ENCODE assay signal across 8 cellular contexts in the genomic region with DNA sequence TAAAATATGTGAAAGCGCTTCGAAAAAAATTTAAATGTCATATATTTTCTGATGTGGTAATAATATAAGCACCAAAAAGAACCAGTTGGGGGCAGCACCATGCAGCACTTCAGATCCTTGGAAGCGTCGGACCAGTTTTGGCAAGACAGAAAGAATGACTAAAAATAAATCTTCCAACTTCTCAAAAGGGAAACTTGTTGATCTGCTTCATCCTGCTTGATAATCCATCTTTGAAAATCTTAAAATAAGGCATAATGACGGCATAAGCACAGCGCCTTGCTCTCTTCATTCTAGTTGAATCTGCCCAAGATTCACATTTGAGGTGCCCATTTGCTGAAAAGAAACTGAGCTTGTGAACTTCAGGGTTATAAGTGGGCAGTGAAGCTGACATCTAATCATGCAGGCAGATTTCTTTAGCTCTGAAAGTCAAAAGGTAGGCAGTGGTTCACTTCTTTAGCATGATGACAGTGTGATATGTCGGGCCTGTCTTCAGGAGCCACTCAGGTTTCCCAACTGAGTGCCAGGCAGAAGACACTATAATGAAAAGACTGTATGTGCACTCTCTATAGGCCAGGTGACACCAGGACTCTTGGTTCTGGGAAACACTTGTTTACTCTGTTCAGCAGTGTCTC. TPM values are rescaled to one million over a fixed set of nuclear protein-coding genes. Genes with fewer than 3 reads are reported as not detected.
A peak's percentile ranks its signal among the peaks of the same experiment; 100 is the strongest.
DNase-seq lines count a peak whose midpoint lies in the region; ATAC-seq, FAIRE-seq and TF ChIP-seq lines count a peak whose summit lies in the region.

No MANE protein-coding gene starts in this region.

- no peaks in the 10 kb centered on the region for H3K36me3 ChIP-seq in MG63
- no peaks in the 10 kb centered on the region for H3K36me3 ChIP-seq in breast epithelium
- no peaks in the 10 kb centered on the region for H3K36me3 ChIP-seq in kidney (ENCODE audit: control insufficient read depth in 1 of 2, insufficient read depth in 2 of 2, low read length in 2 of 2)

- H3K27ac ChIP-seq in breast epithelium (peak overlapping the region; percentile 59 to 80), kidney (ENCODE audit: low read depth in 2 of 2, low read length in 2 of 2) (peak overlapping the region; percentile 19 to 36)

- H3K4me1 ChIP-seq in breast epithelium (peaks cover 0 to 11% of the 10 kb centered on the region in 2 donors), kidney (ENCODE audit: control insufficient read depth in 1 of 2, insufficient read depth in 1 of 2, low read depth in 1 of 2, low read length in 2 of 2) (peaks cover 0 to 6% of the 10 kb centered on the region in 2 donors)

- peak; percentile 91 for FAIRE-seq in kidney (lab: Jason Lieb, UNC)

- intact Hi-C loops in breast epithelium (cut with DNase I; ENCODE audit: low total_unique reads) = loop anchor here (10.0 kb wide), 1 partner anchor 135 kb away; a partner anchor contains a TSS
- intact Hi-C loops in kidney (cut with DNase I) = loop anchor here (5.0 kb wide), 2 partner anchors 132 to 212 kb away; a partner anchor contains a TSS

- no peak for ATAC-seq in HG03139 (IDR thresholded peaks at IDR 0.05; ENCODE audit: unreplicated experiment)
- no peak for ATAC-seq in GM18867 (IDR thresholded peaks at IDR 0.05; ENCODE audit: unreplicated experiment)

- no peaks in the 10 kb centered on the region for H3K9me3 ChIP-seq in MG63
- H3K9me3 ChIP-seq in breast epithelium = no peaks in the 10 kb centered on the region
- H3K9me3 ChIP-seq in kidney (ENCODE audit: control insufficient read depth in 1 of 2, low read length in 2 of 2) = no peaks in the 10 kb centered on the region

- no peak for TF ChIP-seq POLR2A in breast epithelium (IDR thresholded peaks at IDR 0.05)

- peak in 2 of 3 donors; percentile 72 to 74 for TF ChIP-seq CTCF in breast epithelium (IDR thresholded peaks at IDR 0.05)
- TF ChIP-seq CTCF in kidney (IDR thresholded peaks at IDR 0.05; ENCODE audit: borderline replicate concordance, extremely low read depth, insufficient read depth) = peak; percentile 60

- H3K9ac ChIP-seq in kidney (ENCODE audit: low read length in 2 of 2) = no peak overlapping the region

- DNase-seq in EL (peak; percentile 62), MG63 (peak; percentile 37), SW480 (ENCODE audit: low spot score) (peak; percentile 39), breast epithelium (ENCODE audit: low spot score in 2 of 2) (peak in 1 of 2 donors; percentile 69), kidney (no peak)
- peak; percentile 67 for DNase-seq in stimulated activated CD4-positive, alpha-beta T cell treated with anti-CD3 and anti-CD28 coated beads, Interleukin-15, amount 100 ng/mL, for 24 hours

- H3K27me3 ChIP-seq in MG63 (no peaks in the 10 kb centered on the region), breast epithelium (no peaks in the 10 kb centered on the region)

- H3K4me3 ChIP-seq in MG63 = no peak overlapping the region
- H3K4me3 ChIP-seq in breast epithelium = peak overlapping the region in 1 of 3 donors; percentile 1
- H3K4me3 ChIP-seq in kidney (ENCODE audit: low read length in 2 of 2) = no peak overlapping the region

RNA-seq across cellular contexts. Expression of a gene that starts 19.8 kb away (rescaled TPM):
- total RNA-seq in MG63 (2014; rRNA removed; shearing (Covaris generic); ENCODE audit: low replicate concordance) = 8.1 and 11.6 TPM in 2 replicates
- total RNA-seq in breast epithelium = 10 to 100 TPM; 16.8 to 26.2 (median 25.8) TPM
- 29.0 TPM for total RNA-seq in kidney
- polyA plus RNA-seq in kidney (ENCODE audit: insufficient read depth, low read depth, low replicate concordance) = 24.1 TPM

RNA-seq across cellular contexts. Expression of a gene that starts 20.0 kb away (rescaled TPM):
- total RNA-seq in MG63 (2014; rRNA removed; shearing (Covaris generic); ENCODE audit: low replicate concordance) = 6.6 and 21.9 TPM in 2 replicates
- 10 to 100 TPM in 2 of 3 donors, 1 to 10 TPM in 1; 8.6 to 21.2 (median 11.1) TPM for total RNA-seq in breast epithelium
- 10.4 TPM for total RNA-seq in kidney
- polyA plus RNA-seq in kidney (ENCODE audit: insufficient read depth, low read depth, low replicate concordance) = 7.3 TPM

RNA-seq across cellular contexts. Expression of a gene that starts 33.3 kb away (rescaled TPM):
- total RNA-seq in MG63 (2014; rRNA removed; shearing (Covaris generic); ENCODE audit: low replicate concordance) = 3.2 and 7.1 TPM in 2 replicates
- total RNA-seq in breast epithelium (under 1 TPM in 1 of 3 donors, not detected in 2; 0.44 TPM), kidney (0.66 TPM)
- polyA plus RNA-seq in kidney (ENCODE audit: insufficient read depth, low read depth, low replicate concordance) = not detected
